8 cellular contexts compared by ENCODE assay signal in genomic region chr1:228083871-228084278, GRCh38. TPM values are rescaled to one million over a fixed set of nuclear protein-coding genes. Genes with fewer than 3 reads are reported as not detected.
DNase-seq lines count a peak whose midpoint lies in the region; ATAC-seq and TF ChIP-seq lines count a peak whose summit lies in the region.

No MANE protein-coding gene starts in this region.

- ATAC-seq in lower lobe of right lung (peak; percentile 1 to 3), GM18520 (IDR thresholded peaks at IDR 0.05; ENCODE audit: unreplicated experiment) (no peak), HG02759 (IDR thresholded peaks at IDR 0.05; ENCODE audit: unreplicated experiment) (no peak)

- intact Hi-C loops in breast epithelium (cut with DNase I; ENCODE audit: low total_unique reads) (loop anchor here (10.0 kb wide), 1 partner anchor 191 kb away; no protein-coding TSS in a partner anchor), lower lobe of right lung (cut with DNase I) (no loop called here)

- peak overlapping the region; percentile 99 for H3K27ac Mint-ChIP-seq in type B pancreatic cell

- H3K4me3 ChIP-seq in HUES64 (ENCODE audit: low read length) (peak overlapping the region; percentile 97), breast epithelium (peak overlapping the region; percentile 79 to 100 (median 100)), lower lobe of right lung (peak overlapping the region; percentile 85)

- peak overlapping the region; percentile 98 for H3K4me3 Mint-ChIP-seq in type B pancreatic cell

- H3K27me3 ChIP-seq in HUES64 (ENCODE audit: insufficient read depth, low read length), result peaks cover 3% of the 10 kb centered on the region; the same call in 1 of the 2 replicates
- H3K27me3 ChIP-seq in breast epithelium, result no peaks in the 10 kb centered on the region
- no peaks in the 10 kb centered on the region for H3K27me3 ChIP-seq in lower lobe of right lung (ENCODE audit: low read depth)

- peaks cover 4% of the 10 kb centered on the region for H3K36me3 Mint-ChIP-seq in type B pancreatic cell

- DNase-seq in ACHN (peak; percentile 38), breast epithelium (ENCODE audit: low spot score in 2 of 2) (no peak), lower lobe of right lung (peak; percentile 70), type B pancreatic cell (ENCODE audit: extremely low spot score, unreplicated experiment) (no peak)
- DNase-seq in stimulated activated CD4-positive, alpha-beta T cell treated with anti-CD3 and anti-CD28 coated beads, Interleukin-2, amount 100 ng/mL, for 48 hours, result no peak

- H3K27me3 Mint-ChIP-seq in type B pancreatic cell, result no peaks in the 10 kb centered on the region

- H3K4me1 ChIP-seq in HUES64 (ENCODE audit: insufficient read depth, low read length) (peaks cover 21% of the 10 kb centered on the region), breast epithelium (peaks cover 23 to 41% of the 10 kb centered on the region in 2 donors), lower lobe of right lung (peaks cover 62% of the 10 kb centered on the region)

- WGBS in HUES64, result 11% methylated on average over 17 of the region's 17 CpGs

- H3K4me1 Mint-ChIP-seq in type B pancreatic cell (ENCODE audit: unreplicated experiment), result peaks cover 41% of the 10 kb centered on the region

- peak overlapping the region; percentile 98 for H3K9ac ChIP-seq in HUES64 (ENCODE audit: low read depth, low read length)

- H3K27ac ChIP-seq in HUES64 (ENCODE audit: low read depth, low read length), result no peak overlapping the region
- peak overlapping the region; percentile 98 to 100 for H3K27ac ChIP-seq in breast epithelium
- peak overlapping the region; percentile 98 for H3K27ac ChIP-seq in lower lobe of right lung

- H3K36me3 ChIP-seq in HUES64 (ENCODE audit: insufficient read depth, low read length) (peaks cover 10% of the 10 kb centered on the region), breast epithelium (no peaks in the 10 kb centered on the region), lower lobe of right lung (peaks cover 7% of the 10 kb centered on the region)

- no peak for TF ChIP-seq POLR2A in breast epithelium (IDR thresholded peaks at IDR 0.05)

- H3K9me3 Mint-ChIP-seq in type B pancreatic cell, result no peaks in the 10 kb centered on the region

- in situ Hi-C loops in ACHN (cut with HindIII; ENCODE audit: low pct_ligation_motif_present, low pct_unique_long_range_greater_than_20kb, low sequenced_read_pairs), result no loop called here

- TF ChIP-seq CTCF in breast epithelium (IDR thresholded peaks at IDR 0.05), result no peak
- peak; percentile 9 for TF ChIP-seq CTCF in lower lobe of right lung (IDR thresholded peaks at IDR 0.05)
- no peak for TF ChIP-seq CTCF in type B pancreatic cell (conservative IDR thresholded peaks at IDR 0.05)

- no peaks in the 10 kb centered on the region for H3K9me3 ChIP-seq in HUES64 (ENCODE audit: insufficient read depth, low read depth, low read length)
- no peaks in the 10 kb centered on the region for H3K9me3 ChIP-seq in breast epithelium
- H3K9me3 ChIP-seq in lower lobe of right lung, result no peaks in the 10 kb centered on the region

RNA-seq across cellular contexts. Expression of gene ARF1, which starts 1.4 kb away (rescaled TPM):
- 237 TPM for polyA plus RNA-seq in HUES64 (2013, experiment 1 of 2)
- 240 TPM for polyA plus RNA-seq in HUES64 (2013, experiment 2 of 2)
- 100 to 1,000 TPM; 263 to 295 (median 292) TPM for total RNA-seq in breast epithelium
- total RNA-seq in lower lobe of right lung, result 368 TPM
- 288 and 401 TPM in 2 replicates for total RNA-seq in type B pancreatic cell (ENCODE audit: low replicate concordance)

RNA-seq across cellular contexts. Expression of gene C1orf35, which starts 19.2 kb away (rescaled TPM):
- 21.1 TPM for polyA plus RNA-seq in HUES64 (2013, experiment 1 of 2)
- 18.2 TPM for polyA plus RNA-seq in HUES64 (2013, experiment 2 of 2)
- 10 to 100 TPM; 11.5 to 17.0 (median 15.7) TPM for total RNA-seq in breast epithelium
- 12.4 TPM for total RNA-seq in lower lobe of right lung
- total RNA-seq in type B pancreatic cell (ENCODE audit: low replicate concordance), result 16.9 and 23.3 TPM in 2 replicates

RNA-seq across cellular contexts. Expression of gene MRPL55, which starts 25.2 kb away (rescaled TPM):
- polyA plus RNA-seq in HUES64 (2013, experiment 1 of 2), result 47.5 TPM
- 53.4 TPM for polyA plus RNA-seq in HUES64 (2013, experiment 2 of 2)
- total RNA-seq in breast epithelium, result 100 to 1,000 TPM in 2 of 3 donors, 10 to 100 TPM in 1; 76.4 to 108 (median 102) TPM
- total RNA-seq in lower lobe of right lung, result 43.6 TPM
- 47.4 and 58.8 TPM in 2 replicates for total RNA-seq in type B pancreatic cell (ENCODE audit: low replicate concordance)

RNA-seq across cellular contexts. Expression of gene GUK1, which starts 56.2 kb away (rescaled TPM):
- 85.7 TPM for polyA plus RNA-seq in HUES64 (2013, experiment 1 of 2)
- 83.2 TPM for polyA plus RNA-seq in HUES64 (2013, experiment 2 of 2)
- total RNA-seq in breast epithelium, result 100 to 1,000 TPM; 218 to 413 (median 333) TPM
- 192 TPM for total RNA-seq in lower lobe of right lung
- 133 and 174 TPM in 2 replicates for total RNA-seq in type B pancreatic cell (ENCODE audit: low replicate concordance)

Comparison
In these comparisons a context has a peak if more than half of its experiments do, and no peak if none do; other contexts are left out.
1. DNase-seq: peak in ACHN (single experiment) and lower lobe of right lung (single experiment); none in breast epithelium (0 of 2), type B pancreatic cell (single experiment) and stimulated activated CD4-positive, alpha-beta T cell treated with anti-CD3 and anti-CD28 coated beads, Interleukin-2, amount 100 ng/mL, for 48 hours (0 of 2).
2. ATAC-seq: peak in lower lobe of right lung (2 of 2); none in GM18520 (single experiment) and HG02759 (single experiment).
3. Peak in every context shown above with its lines, with median percentiles within 50 percentile points of each other: H3K4me3 ChIP-seq.